ENCODE assay signal across 1 cellular context in the genomic region with DNA sequence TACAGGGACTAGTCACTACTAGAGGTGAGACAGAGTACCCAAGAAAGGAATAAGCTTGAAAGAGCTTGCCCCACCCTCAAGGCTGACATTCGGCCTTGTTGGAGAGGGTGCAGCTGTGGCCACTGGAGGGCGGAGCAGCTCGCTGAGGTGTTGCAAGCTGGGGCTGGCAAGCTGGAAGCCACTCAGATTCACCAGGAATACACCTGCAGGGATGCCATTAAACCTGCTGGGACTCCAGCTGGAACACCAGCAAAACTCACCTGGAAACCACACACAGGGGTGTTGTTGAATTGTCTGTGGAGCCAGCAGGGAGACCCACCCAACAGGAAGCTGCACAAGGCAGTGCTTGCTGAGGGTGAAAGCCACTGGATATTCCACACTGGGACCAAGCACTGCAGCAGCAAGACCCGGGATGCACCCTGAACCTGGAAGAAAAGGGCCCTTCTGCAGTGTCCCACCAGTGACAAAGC.
A peak's percentile ranks its signal among the peaks of the same experiment; 100 is the strongest.
TF ChIP-seq lines count a peak whose summit lies in the region.

No MANE protein-coding gene starts in this region.

TF ChIP-seq in HepG2, 621 proteins besides CTCF, POLR2A, EP300 and RAD21 (continued from another document and continues in another):
- TF ChIP-seq ZNF292 (CRISPR knock-in tag; IDR thresholded peaks at IDR 0.05; ENCODE audit: borderline replicate concordance, low read depth) (peak; percentile 43; the same call in 1 of the 2 replicates), FOXP4 (CRISPR knock-in tag; IDR thresholded peaks at IDR 0.05) (no peak), ZNF414 (CRISPR knock-in tag; IDR thresholded peaks at IDR 0.05) (no peak), RCOR2 (CRISPR knock-in tag; IDR thresholded peaks at IDR 0.05) (no peak), TCF7 (IDR thresholded peaks at IDR 0.05; ENCODE audit: low read depth) (no peak), NR1H2 (CRISPR knock-in tag; IDR thresholded peaks at IDR 0.05; ENCODE audit: borderline replicate concordance, low read depth) (no peak), TEAD2 (CRISPR knock-in tag; IDR thresholded peaks at IDR 0.05) (no peak), SP4 (CRISPR knock-in tag; IDR thresholded peaks at IDR 0.05) (no peak; the same call in 1 of the 2 replicates), CAMTA2 (CRISPR knock-in tag; IDR thresholded peaks at IDR 0.05; ENCODE audit: borderline replicate concordance) (no peak), AHR (CRISPR knock-in tag; IDR thresholded peaks at IDR 0.05) (no peak), ELF4 (CRISPR knock-in tag; IDR thresholded peaks at IDR 0.05; ENCODE audit: borderline replicate concordance) (no peak), MYNN (CRISPR knock-in tag; IDR thresholded peaks at IDR 0.05; ENCODE audit: low read depth) (no peak), ZNF563 (CRISPR knock-in tag; IDR thresholded peaks at IDR 0.05) (no peak), XRCC5 (optimal IDR thresholded peaks at IDR 0.05; ENCODE audit: low read length) (peak; percentile 92), RXRB (CRISPR knock-in tag; IDR thresholded peaks at IDR 0.05; ENCODE audit: borderline replicate concordance) (peak; percentile 37; the same call in 1 of the 2 replicates), ZNF225 (CRISPR knock-in tag; IDR thresholded peaks at IDR 0.05) (no peak), HNF1B (CRISPR knock-in tag; IDR thresholded peaks at IDR 0.05) (peak; percentile 69; the same call in 1 of the 2 replicates), ZNF776 (CRISPR knock-in tag; IDR thresholded peaks at IDR 0.05) (no peak), ZNF841 (CRISPR knock-in tag; IDR thresholded peaks at IDR 0.05; ENCODE audit: borderline replicate concordance) (no peak), LCORL (IDR thresholded peaks at IDR 0.05) (no peak), LCORL (CRISPR knock-in tag; IDR thresholded peaks at IDR 0.05) (no peak), DZIP1 (CRISPR knock-in tag; IDR thresholded peaks at IDR 0.05) (no peak), ZBTB33 (CRISPR knock-in tag; IDR thresholded peaks at IDR 0.05) (no peak), ZNF513 (CRISPR knock-in tag; conservative IDR thresholded peaks at IDR 0.05) (no peak), HDAC6 (IDR thresholded peaks at IDR 0.05; ENCODE audit: low read depth, low read length) (no peak), HNRNPUL1 (IDR thresholded peaks at IDR 0.05; ENCODE audit: low read depth, low read length) (no peak), ZNF598 (CRISPR knock-in tag; IDR thresholded peaks at IDR 0.05; ENCODE audit: borderline replicate concordance) (no peak), ZNF788 (CRISPR knock-in tag; IDR thresholded peaks at IDR 0.05; ENCODE audit: borderline replicate concordance) (0 out of 2 replicates have a peak, but pooled peaks have one; percentile 45), ZGPAT (CRISPR knock-in tag; IDR thresholded peaks at IDR 0.05) (no peak), RBFOX2 (IDR thresholded peaks at IDR 0.05; ENCODE audit: low read depth, low read length) (no peak), E2F1 (CRISPR knock-in tag; IDR thresholded peaks at IDR 0.05) (no peak), ZNF207 (IDR thresholded peaks at IDR 0.05; ENCODE audit: borderline replicate concordance) (no peak), ZNF263 (CRISPR knock-in tag; IDR thresholded peaks at IDR 0.05) (no peak), SNAPC2 (CRISPR knock-in tag; IDR thresholded peaks at IDR 0.05) (no peak), ARNTL (CRISPR knock-in tag; IDR thresholded peaks at IDR 0.05) (no peak), ZNF543 (CRISPR knock-in tag; IDR thresholded peaks at IDR 0.05) (no peak), ZNF75D (CRISPR knock-in tag; IDR thresholded peaks at IDR 0.05; ENCODE audit: borderline replicate concordance) (no peak)
- TF ChIP-seq, protein P1, sequence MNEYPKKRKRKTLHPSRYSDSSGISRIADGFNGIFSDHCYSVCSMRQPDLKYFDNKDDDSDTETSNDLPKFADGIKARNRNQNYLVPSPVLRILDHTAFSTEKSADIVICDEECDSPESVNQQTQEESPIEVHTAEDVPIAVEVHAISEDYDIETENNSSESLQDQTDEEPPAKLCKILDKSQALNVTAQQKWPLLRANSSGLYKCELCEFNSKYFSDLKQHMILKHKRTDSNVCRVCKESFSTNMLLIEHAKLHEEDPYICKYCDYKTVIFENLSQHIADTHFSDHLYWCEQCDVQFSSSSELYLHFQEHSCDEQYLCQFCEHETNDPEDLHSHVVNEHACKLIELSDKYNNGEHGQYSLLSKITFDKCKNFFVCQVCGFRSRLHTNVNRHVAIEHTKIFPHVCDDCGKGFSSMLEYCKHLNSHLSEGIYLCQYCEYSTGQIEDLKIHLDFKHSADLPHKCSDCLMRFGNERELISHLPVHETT (CRISPR knock-in tag; conservative IDR thresholded peaks at IDR 0.05), result no peak
- TF ChIP-seq, protein P2, sequence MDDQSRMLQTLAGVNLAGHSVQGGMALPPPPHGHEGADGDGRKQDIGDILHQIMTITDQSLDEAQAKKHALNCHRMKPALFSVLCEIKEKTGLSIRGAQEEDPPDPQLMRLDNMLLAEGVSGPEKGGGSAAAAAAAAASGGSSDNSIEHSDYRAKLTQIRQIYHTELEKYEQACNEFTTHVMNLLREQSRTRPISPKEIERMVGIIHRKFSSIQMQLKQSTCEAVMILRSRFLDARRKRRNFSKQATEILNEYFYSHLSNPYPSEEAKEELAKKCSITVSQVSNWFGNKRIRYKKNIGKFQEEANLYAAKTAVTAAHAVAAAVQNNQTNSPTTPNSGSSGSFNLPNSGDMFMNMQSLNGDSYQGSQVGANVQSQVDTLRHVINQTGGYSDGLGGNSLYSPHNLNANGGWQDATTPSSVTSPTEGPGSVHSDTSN (CRISPR knock-in tag; IDR thresholded peaks at IDR 0.05; ENCODE audit: borderline replicate concordance), result no peak
- TF ChIP-seq, protein P3, sequence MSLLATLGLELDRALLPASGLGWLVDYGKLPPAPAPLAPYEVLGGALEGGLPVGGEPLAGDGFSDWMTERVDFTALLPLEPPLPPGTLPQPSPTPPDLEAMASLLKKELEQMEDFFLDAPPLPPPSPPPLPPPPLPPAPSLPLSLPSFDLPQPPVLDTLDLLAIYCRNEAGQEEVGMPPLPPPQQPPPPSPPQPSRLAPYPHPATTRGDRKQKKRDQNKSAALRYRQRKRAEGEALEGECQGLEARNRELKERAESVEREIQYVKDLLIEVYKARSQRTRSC (CRISPR knock-in tag; IDR thresholded peaks at IDR 0.05; ENCODE audit: low read depth), result no peak
